In the genomic region with DNA sequence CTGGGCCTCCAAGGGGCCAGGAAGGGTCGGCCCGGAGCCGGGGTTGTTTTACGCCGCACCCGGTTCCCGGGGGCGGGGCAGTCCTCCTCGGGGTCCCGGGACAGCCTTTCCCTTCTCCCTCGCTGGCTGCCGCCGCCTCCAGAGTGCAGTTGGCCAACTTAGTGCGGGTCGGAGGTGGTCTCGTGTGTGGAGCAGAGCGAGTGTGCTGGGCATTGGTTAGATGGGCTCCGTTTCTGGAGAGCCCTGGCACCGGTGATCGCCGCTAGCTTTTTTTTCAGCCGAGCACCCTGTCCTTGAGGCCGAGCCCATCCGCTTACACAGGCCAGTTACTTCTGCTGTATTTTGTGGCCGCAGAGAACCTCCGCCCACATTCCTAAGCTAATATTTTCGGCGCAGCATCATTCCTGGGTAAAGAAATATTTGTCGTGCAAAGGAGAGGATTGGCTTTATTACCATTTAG, we compare ENCODE assay signal across 7 cellular contexts. TPM values are rescaled to one million over a fixed set of nuclear protein-coding genes. Genes with fewer than 3 reads are reported as not detected.
DNase-seq lines count a peak whose midpoint lies in the region; ATAC-seq, FAIRE-seq and TF ChIP-seq lines count a peak whose summit lies in the region.

No MANE protein-coding gene starts in this region.

- H3K27ac Mint-ChIP-seq in T-helper 1 cell treated with Interleukin-12 subunit alpha and Interleukin-12 subunit beta and Interleukin-4 antibody, amounts not matched to agents 30 μg/mL and 1 μg/mL, for 36 hours: peak overlapping the region; percentile 43

- H3K36me3 Mint-ChIP-seq in T-helper 1 cell treated with Interleukin-12 subunit alpha and Interleukin-12 subunit beta and Interleukin-4 antibody, amounts not matched to agents 30 μg/mL and 1 μg/mL, for 36 hours (ENCODE audit: low read depth): peaks cover 15% of the 10 kb centered on the region

- H2AFZ ChIP-seq in endothelial cell of umbilical vein (ENCODE audit: low read depth, low read length): peak overlapping the region; percentile 92

- no peak for TF ChIP-seq CTCF in endothelial cell of umbilical vein (IDR thresholded peaks at IDR 0.05; ENCODE audit: extremely low read depth in 1 of 2, insufficient read depth in 1 of 2, low read depth in 1 of 2, low read length in 2 of 2)

- CTCF ChIA-PET in endothelial cell of umbilical vein (lab: Charles Lee): interaction anchor here (0.7 to 1.4 kb wide), 8 partner anchors 9 to 356 kb away, joined by 3 to 7 read pairs (median 4); a partner anchor contains a TSS

- dilution Hi-C loops in endothelial cell of umbilical vein (cut with MboI; ENCODE audit: extremely low pct_ligation_motif_present, low sequenced_read_pairs): no loop called here

- no peaks in the 10 kb centered on the region for H3K4me1 ChIP-seq in ES-I3 (ENCODE audit: insufficient read depth, low read length)
- peaks cover 17% of the 10 kb centered on the region for H3K4me1 ChIP-seq in endothelial cell of umbilical vein (ENCODE audit: control insufficient read depth, extremely low read depth, insufficient read depth, low read length)
- H3K4me1 ChIP-seq in mucosa of stomach (ENCODE audit: control insufficient read depth, insufficient read depth, low read length): no peaks in the 10 kb centered on the region

- no peak for TF ChIP-seq POLR2A in endothelial cell of umbilical vein (IDR thresholded peaks at IDR 0.05; ENCODE audit: low read depth, low read length)

- H3K79me2 ChIP-seq in endothelial cell of umbilical vein (ENCODE audit: control insufficient read depth, insufficient read depth, low read length): peaks cover 49% of the 10 kb centered on the region

- FAIRE-seq in endothelial cell of umbilical vein (lab: Jason Lieb, UNC): peak; percentile 89

- H3K27me3 ChIP-seq in endothelial cell of umbilical vein (ENCODE audit: control insufficient read depth in 2 of 2, insufficient read depth in 2 of 2, low read length in 2 of 2): no peaks in the 10 kb centered on the region
- H3K27me3 ChIP-seq in mucosa of stomach (ENCODE audit: control insufficient read depth, insufficient read depth, low read length): peaks cover 14% of the 10 kb centered on the region

- POLR2A ChIA-PET in endothelial cell of umbilical vein (lab: Charles Lee): interaction anchor here (0.6 to 2.2 kb wide), 3 partner anchors 28 to 261 kb away, joined by 3 to 12 read pairs (median 4); a partner anchor contains a TSS

- DNase-seq in endothelial cell of umbilical vein (ENCODE audit: low read depth, low spot score): peak; percentile 65
- DNase-seq in activated gamma-delta T cell treated with Interleukin-2 at 50 U/mL for 16 hours: no peak

- peak overlapping the region; percentile 54 for H3K27ac ChIP-seq in endothelial cell of umbilical vein (ENCODE audit: insufficient read depth, low read depth, low read length)

- BruUV-seq in endothelial cell of umbilical vein (replicated peaks; lab: Mats Ljungman, UMichigan): TSS peak; percentile 33

- H3K9me3 Mint-ChIP-seq in T-helper 1 cell treated with Interleukin-12 subunit alpha and Interleukin-12 subunit beta and Interleukin-4 antibody, amounts not matched to agents 30 μg/mL and 1 μg/mL, for 36 hours: no peaks in the 10 kb centered on the region

- H3K36me3 ChIP-seq in ES-I3 (ENCODE audit: insufficient read depth, low read length): peaks cover 12% of the 10 kb centered on the region
- H3K36me3 ChIP-seq in endothelial cell of umbilical vein (ENCODE audit: control insufficient read depth in 2 of 2, extremely low read depth in 1 of 2, insufficient read depth in 2 of 2, low read length in 2 of 2): peaks cover 0 to 3% of the 10 kb centered on the region in 2 experiments
- no peaks in the 10 kb centered on the region for H3K36me3 ChIP-seq in mucosa of stomach (ENCODE audit: control insufficient read depth, insufficient read depth, low read length)

- H3K9me3 ChIP-seq in ES-I3 (ENCODE audit: control insufficient read depth, insufficient read depth, low read length): no peaks in the 10 kb centered on the region
- H3K9me3 ChIP-seq in endothelial cell of umbilical vein (replicated peaks; ENCODE audit: control insufficient read depth, insufficient read depth, low read length): no peaks in the 10 kb centered on the region
- H3K9me3 ChIP-seq in mucosa of stomach (ENCODE audit: control insufficient read depth, low read length): no peaks in the 10 kb centered on the region

- H3K9ac ChIP-seq in ES-I3 (ENCODE audit: low read depth, low read length) (peak overlapping the region; percentile 99), endothelial cell of umbilical vein (replicated peaks; ENCODE audit: extremely low read depth, insufficient read depth, low read length) (peak overlapping the region; percentile 89), mucosa of stomach (ENCODE audit: low read length) (peak overlapping the region; percentile 60)

- H3K4me2 ChIP-seq in endothelial cell of umbilical vein (ENCODE audit: insufficient read depth, low read length): peak overlapping the region; percentile 91

- peak overlapping the region; percentile 87 for H3K4me3 Mint-ChIP-seq in T-helper 1 cell treated with Interleukin-12 subunit alpha and Interleukin-12 subunit beta and Interleukin-4 antibody, amounts not matched to agents 30 μg/mL and 1 μg/mL, for 36 hours

- peaks cover under 1% of the 10 kb centered on the region for H3K27me3 Mint-ChIP-seq in T-helper 1 cell treated with Interleukin-12 subunit alpha and Interleukin-12 subunit beta and Interleukin-4 antibody, amounts not matched to agents 30 μg/mL and 1 μg/mL, for 36 hours (ENCODE audit: low read depth)

- H3K4me1 Mint-ChIP-seq in T-helper 1 cell treated with Interleukin-12 subunit alpha and Interleukin-12 subunit beta and Interleukin-4 antibody, amounts not matched to agents 30 μg/mL and 1 μg/mL, for 36 hours (ENCODE audit: low read depth): peaks cover 33% of the 10 kb centered on the region

- ATAC-seq in GM19467 (IDR thresholded peaks at IDR 0.05; ENCODE audit: unreplicated experiment) (peak; percentile 33), HG03565 (IDR thresholded peaks at IDR 0.05; ENCODE audit: unreplicated experiment) (peak; percentile 20)

- intact Hi-C loops in endothelial cell of umbilical vein (cut with micrococcal nuclease): loop anchor here (1.0 to 2.0 kb wide), 3 partner anchors 38 to 355 kb away; a partner anchor contains a TSS

- H3K9me1 ChIP-seq in endothelial cell of umbilical vein (replicated peaks; ENCODE audit: control insufficient read depth, extremely low read depth, insufficient read depth, low read length): no peaks in the 10 kb centered on the region

- peak overlapping the region; percentile 93 to 94 (median 93) for H3K4me3 ChIP-seq in endothelial cell of umbilical vein (replicated peaks in 1 of 3; ENCODE audit: insufficient read depth in 1 of 3, low read depth in 1 of 3, low read length in 3 of 3)
- H3K4me3 ChIP-seq in mucosa of stomach (ENCODE audit: low read length): peak overlapping the region; percentile 25

- H4K20me1 ChIP-seq in endothelial cell of umbilical vein (replicated peaks; ENCODE audit: control insufficient read depth, extremely low read depth, insufficient read depth, low read length): no peaks in the 10 kb centered on the region

TF ChIP-seq in endothelial cell of umbilical vein, 7 proteins besides CTCF, POLR2A, EP300 and RAD21:
- TF ChIP-seq POLR2AphosphoS5 (IDR thresholded peaks at IDR 0.05; ENCODE audit: insufficient read depth, low read depth, low read length) (peak; percentile 1), GATA2 (IDR thresholded peaks at IDR 0.05; ENCODE audit: insufficient read depth, insufficient read length, low read depth, low read length) (no peak)

RNA-seq across cellular contexts. Expression of a gene that starts 0.6 kb away (rescaled TPM):
- 55.7 and 64.7 TPM in 2 replicates for total RNA-seq in endothelial cell of umbilical vein
- 14.0 and 25.4 TPM in 2 replicates for polyA plus RNA-seq in endothelial cell of umbilical vein
- 23.7 and 31.0 TPM in 2 replicates for polyA plus RNA-seq in endothelial cell of umbilical vein (2011; cell fraction: cytosol; rRNA removed)
- polyA plus RNA-seq in endothelial cell of umbilical vein (2011; cell fraction: nucleus; rRNA removed): 71.9 and 128 TPM in 2 replicates
- 18.1 and 38.9 TPM in 2 replicates for polyA plus RNA-seq in endothelial cell of umbilical vein (2012)
- 25.9 and 32.5 TPM in 2 replicates for polyA minus RNA-seq in endothelial cell of umbilical vein
- polyA minus RNA-seq in endothelial cell of umbilical vein (2011; cell fraction: cytosol; rRNA and poly(A)+ RNA removed): 58.3 TPM
- polyA minus RNA-seq in endothelial cell of umbilical vein (2011; cell fraction: nucleus; rRNA and poly(A)+ RNA removed): 34.8 and 42.8 TPM in 2 replicates

RNA-seq across cellular contexts. Expression of a gene that starts 37.9 kb away (rescaled TPM):
- 1,595 and 1,603 TPM in 2 replicates for total RNA-seq in endothelial cell of umbilical vein
- polyA plus RNA-seq in endothelial cell of umbilical vein: 2,536 and 2,985 TPM in 2 replicates
- polyA plus RNA-seq in endothelial cell of umbilical vein (2011; cell fraction: cytosol; rRNA removed): 1,451 and 1,565 TPM in 2 replicates
- 380 TPM in 2 replicates for polyA plus RNA-seq in endothelial cell of umbilical vein (2011; cell fraction: nucleus; rRNA removed)
- polyA plus RNA-seq in endothelial cell of umbilical vein (2012): 1,498 and 2,491 TPM in 2 replicates
- 467 and 555 TPM in 2 replicates for polyA minus RNA-seq in endothelial cell of umbilical vein
- polyA minus RNA-seq in endothelial cell of umbilical vein (2011; cell fraction: cytosol; rRNA and poly(A)+ RNA removed): 8,255 TPM
- 97.9 and 165 TPM in 2 replicates for polyA minus RNA-seq in endothelial cell of umbilical vein (2011; cell fraction: nucleus; rRNA and poly(A)+ RNA removed)
